8 cellular contexts compared by ENCODE assay signal in the genomic region with DNA sequence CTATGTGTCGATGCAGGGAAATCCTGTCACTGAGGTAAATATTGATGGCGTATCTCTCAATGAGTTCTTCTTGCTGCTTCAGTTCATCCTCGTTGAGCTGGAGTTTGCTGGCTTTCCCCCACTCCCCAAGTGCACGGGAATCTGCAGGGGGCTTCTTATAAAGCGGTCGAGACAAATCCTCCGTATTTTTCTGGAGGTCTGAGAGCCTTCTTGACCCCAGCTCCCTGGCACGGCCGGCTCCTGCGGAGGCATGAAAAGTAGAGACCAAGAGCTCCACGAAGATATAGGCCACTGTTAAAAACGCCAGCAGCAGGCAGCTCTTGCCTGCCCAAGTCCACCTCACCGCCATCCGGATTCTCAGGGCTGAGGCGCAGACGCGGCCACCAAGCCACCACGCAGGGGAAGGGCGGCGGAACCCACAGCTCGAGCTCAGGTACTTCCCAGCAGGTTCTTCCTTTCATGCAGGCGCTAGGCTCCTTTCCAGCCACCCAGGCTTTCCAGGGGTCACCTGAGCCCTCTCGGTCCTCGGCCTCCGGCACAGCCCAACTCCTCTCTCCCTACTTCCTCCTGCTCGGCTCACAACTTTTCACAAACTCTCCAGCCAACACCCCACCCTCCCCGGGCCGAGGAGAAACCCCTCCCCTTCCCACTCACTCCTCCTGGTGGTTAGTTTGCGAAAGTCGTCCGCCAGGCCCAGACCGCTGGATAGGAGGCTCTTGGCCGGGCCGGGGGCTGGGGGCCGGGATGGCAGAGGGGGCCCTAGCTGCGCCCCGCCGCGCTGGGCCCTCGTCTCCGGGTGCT. TPM values are rescaled to one million over a fixed set of nuclear protein-coding genes. Genes with fewer than 3 reads are reported as not detected.
A peak's percentile ranks its signal among the peaks of the same experiment; 100 is the strongest.
DNase-seq lines count a peak whose midpoint lies in the region; ATAC-seq and TF ChIP-seq lines count a peak whose summit lies in the region.

A gene (minus strand): TSS at position 596 of the 801 bp plus-strand sequence. CDS start 247 bp downstream, at position 349.

- H3K4me3 Mint-ChIP-seq in activated CD8-positive, alpha-beta T cell treated with anti-CD3 and anti-CD28 coated beads for 36 hours: peak within 1 kb of the TSS; percentile 98

- intact Hi-C loops in activated CD8-positive, alpha-beta T cell treated with anti-CD3 and anti-CD28 coated beads for 36 hours (cut with micrococcal nuclease): loop anchor here (2.0 to 5.0 kb wide), 4 partner anchors 30 to 482 kb away; a partner anchor contains a TSS

- peak within 1 kb of the TSS; percentile 94 for H3K4me3 ChIP-seq in BE2C (ENCODE audit: low read depth, low read length)

- H3K4me1 ChIP-seq in BE2C: no peaks in the 10 kb centered on the region

- TF ChIP-seq CTCF in BE2C (IDR thresholded peaks at IDR 0.05; ENCODE audit: low read depth, low read length): peak; percentile 70
- peak; percentile 65 for TF ChIP-seq CTCF in activated CD8-positive, alpha-beta T cell treated with anti-CD3 and anti-CD28 coated beads for 36 hours (IDR thresholded peaks at IDR 0.05)

- H3K36me3 ChIP-seq in BE2C: peaks cover 5% of the 10 kb centered on the region

- peaks cover 57% of the 10 kb centered on the region for H3K4me1 Mint-ChIP-seq in activated CD8-positive, alpha-beta T cell treated with anti-CD3 and anti-CD28 coated beads for 36 hours (ENCODE audit: low read depth)

- H3K36me3 Mint-ChIP-seq in activated CD8-positive, alpha-beta T cell treated with anti-CD3 and anti-CD28 coated beads for 36 hours (ENCODE audit: low read depth): peaks cover 35% of the 10 kb centered on the region

- H3K27me3 ChIP-seq in BE2C: no peaks in the 10 kb centered on the region

- no peaks in the 10 kb centered on the region for H3K9me3 Mint-ChIP-seq in activated CD8-positive, alpha-beta T cell treated with anti-CD3 and anti-CD28 coated beads for 36 hours

- ATAC-seq in HG03175 (IDR thresholded peaks at IDR 0.05; ENCODE audit: unreplicated experiment): peak; percentile 71
- ATAC-seq in activated CD8-positive, alpha-beta T cell treated with anti-CD3 and anti-CD28 coated beads for 36 hours: peak; percentile 59

- peak; percentile 83 for DNase-seq in BE2C
- DNase-seq in NCI-H774 (lab: John Stamatoyannopoulos, UW): peak; percentile 67
- DNase-seq in activated CD8-positive, alpha-beta T cell treated with anti-CD3 and anti-CD28 coated beads for 36 hours: peak; percentile 80
- DNase-seq in effector CD8-positive, alpha-beta T cell (lab: John Stamatoyannopoulos, UW): peak; percentile 55
- peak; percentile 94 for DNase-seq in medulla oblongata (ENCODE audit: extremely low spot score)
- peak; percentile 58 for DNase-seq in stimulated activated CD8-positive, alpha-beta memory T cell treated with anti-CD3 and anti-CD28 coated beads, Interleukin-12 subunit alpha, Interleukin-12 subunit beta, amount 100 ng/mL, for 1 hour (ENCODE audit: low read depth)

- POLR2A ChIA-PET in activated CD8-positive, alpha-beta T cell treated with anti-CD3 and anti-CD28 coated beads for 36 hours (lab: Charles Lee): interaction anchor here (0.6 to 1.9 kb wide), 10 partner anchors 10 to 480 kb away, joined by 3 to 7 read pairs (median 4); a partner anchor contains a TSS

- in situ Hi-C loops in GM18951 (cut with MboI; ENCODE audit: low sequenced_read_pairs, unreplicated experiment): loop anchor here (5.0 to 25.0 kb wide), 4 partner anchors 50 to 988 kb away; no protein-coding TSS in a partner anchor

- H3K27me3 Mint-ChIP-seq in activated CD8-positive, alpha-beta T cell treated with anti-CD3 and anti-CD28 coated beads for 36 hours: no peaks in the 10 kb centered on the region

- no peaks in the 10 kb centered on the region for H3K9me3 ChIP-seq in BE2C

- H3K27ac Mint-ChIP-seq in activated CD8-positive, alpha-beta T cell treated with anti-CD3 and anti-CD28 coated beads for 36 hours: peak within 1 kb of the TSS; percentile 99

- CTCF ChIA-PET in activated CD8-positive, alpha-beta T cell treated with anti-CD3 and anti-CD28 coated beads for 36 hours (lab: Charles Lee): interaction anchor here (0.6 to 5.3 kb wide), 20 partner anchors 11 to 506 kb away, joined by 3 to 80 read pairs (median 4); no protein-coding TSS in a partner anchor

- TF ChIP-seq POLR2A in GM18951 (IDR thresholded peaks at IDR 0.05; ENCODE audit: extremely low read depth, insufficient read depth, insufficient read length): peak; percentile 57

RNA-seq across cellular contexts. Expression of the gene that starts here (rescaled TPM):
- 0.14 TPM for polyA plus RNA-seq in BE2C (2012; ENCODE audit: insufficient read depth, insufficient read length, low read depth)
- 1 to 10 TPM; 5.9 to 6.4 TPM for total RNA-seq in activated CD8-positive, alpha-beta T cell treated with anti-CD3 and anti-CD28 coated beads for 36 hours

Comparison
In these comparisons a context has a peak if more than half of its experiments do, and no peak if none do; other contexts are left out.
1. Peak in every context shown above with its lines: DNase-seq, ATAC-seq and H3K4me3 ChIP-seq.